In the genomic region with DNA sequence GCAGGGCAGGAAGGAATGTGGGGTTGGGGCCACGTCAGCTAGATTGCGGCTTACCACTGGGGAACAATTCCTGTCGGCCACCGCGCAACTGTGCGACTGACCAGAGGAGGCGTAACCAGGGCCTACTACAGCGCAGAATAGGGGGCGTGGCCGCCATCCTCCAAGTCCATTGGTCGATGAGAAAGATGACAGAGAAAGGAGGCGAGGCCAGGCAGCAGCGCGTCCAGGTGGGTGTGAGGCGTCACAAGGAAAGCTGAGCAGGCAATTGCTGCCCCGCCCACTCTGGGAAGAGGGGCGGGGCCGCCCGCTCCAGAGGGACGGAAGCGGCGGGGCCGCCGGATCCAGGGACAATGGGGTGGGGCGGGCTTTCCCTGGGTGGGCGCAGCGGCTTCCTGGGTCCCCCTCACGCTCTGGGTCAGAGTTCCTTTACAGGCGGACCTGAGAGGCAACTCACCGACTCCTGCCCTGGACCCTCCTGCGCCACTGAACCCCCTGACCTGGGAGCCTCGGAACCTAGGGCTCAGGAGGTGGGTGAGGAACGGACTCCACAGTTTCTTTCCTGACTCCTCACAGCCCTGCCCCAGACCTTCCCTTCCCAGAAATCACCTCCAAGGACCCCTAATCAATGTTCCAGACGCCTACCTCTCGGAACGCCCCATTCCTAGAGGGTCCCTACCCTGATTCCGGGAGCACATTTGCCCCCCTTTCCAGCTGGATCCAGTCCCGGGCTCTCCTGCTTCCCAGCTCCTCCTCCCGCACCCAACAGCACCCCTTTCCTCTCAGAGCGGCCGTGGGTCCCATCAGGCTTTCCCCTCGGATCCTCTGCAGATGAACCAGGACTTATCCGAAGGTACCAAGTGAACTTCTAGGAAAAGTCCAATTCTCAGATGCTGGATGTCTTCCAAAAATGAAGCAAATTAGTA, we compare ENCODE assay signal across 14 cellular contexts.
DNase-seq lines count a peak whose midpoint lies in the region; ATAC-seq, FAIRE-seq and TF ChIP-seq lines count a peak whose summit lies in the region.
"Had no signal": no experiment of that assay in that cellular context is flagged by ENCODE, and none has a peak within 500 bp of the region (broad histone marks: within the 10 kb centered on the region; RNA-seq: fewer than 3 reads in every experiment).

No MANE protein-coding gene starts in this region.

- CTCF ChIA-PET in HepG2 (lab: Yijun Ruan, JAX; ENCODE audit: low intra/inter-chr PET ratio, low total read pairs): no interaction called here
- CTCF ChIA-PET in WTC11 (lab: Charles Lee): no interaction called here
- CTCF ChIA-PET in PC-9 (lab: Charles Lee): no interaction called here

- H3K9me3 ChIP-seq in liver (ENCODE audit: control insufficient read depth in 4 of 4, low read length in 3 of 4) (peaks cover 1 to 13% (median 7%) of the 10 kb centered on the region in 4 donors), HepG2 (ENCODE audit: low read length) (peaks cover 89% of the 10 kb centered on the region), kidney (ENCODE audit: control insufficient read depth in 1 of 2, low read length in 2 of 2) (no peaks in the 10 kb centered on the region), prostate gland (no peaks in the 10 kb centered on the region), PC-9 (ENCODE audit: insufficient read depth, low read depth) (peaks cover under 1% of the 10 kb centered on the region)

- ATAC-seq in HepG2: no peak
- no peak for ATAC-seq in GM19395 (IDR thresholded peaks at IDR 0.05; ENCODE audit: unreplicated experiment)
- no peak for ATAC-seq in WTC11
- no peak for ATAC-seq in HG03378 (IDR thresholded peaks at IDR 0.05; ENCODE audit: unreplicated experiment)
- ATAC-seq: T-helper 17 cell had no signal

- H3K27me3 Mint-ChIP-seq in WTC11 (ENCODE audit: low read depth): peaks cover 3% of the 10 kb centered on the region; the same call in 1 of the 2 replicates
- H3K27me3 Mint-ChIP-seq: activated CD4-positive, alpha-beta T cell treated with anti-CD3 and anti-CD28 coated beads, Interleukin-2, amount 10 ng/mL, durations not matched to agents 7 days and 5 days; central memory CD8-positive, alpha-beta T cell; T-helper 17 cell had no signal

- in situ Hi-C loops in HepG2 (cut with HindIII; ENCODE audit: extremely low pct_ligation_motif_present, low pct_unique_long_range_greater_than_20kb): no loop called here

- TF ChIP-seq RAD21 in liver (IDR thresholded peaks at IDR 0.05) (no peak), HepG2 (CRISPR knock-in tag; IDR thresholded peaks at IDR 0.05) (no peak)

- no peak overlapping the region for H3K4me3 Mint-ChIP-seq in WTC11
- H3K4me3 Mint-ChIP-seq: activated CD4-positive, alpha-beta T cell treated with anti-CD3 and anti-CD28 coated beads, Interleukin-2, amount 10 ng/mL, durations not matched to agents 7 days and 5 days; central memory CD8-positive, alpha-beta T cell; T-helper 17 cell had no signal

- TF ChIP-seq CTCF in liver (IDR thresholded peaks at IDR 0.05; ENCODE audit: low read depth, low read length, missing input control) (no peak), HepG2 (CRISPR knock-in tag; IDR thresholded peaks at IDR 0.05) (no peak), kidney (IDR thresholded peaks at IDR 0.05; ENCODE audit: borderline replicate concordance, extremely low read depth, insufficient read depth) (no peak), prostate gland (IDR thresholded peaks at IDR 0.05) (no peak), WTC11 (IDR thresholded peaks at IDR 0.05) (no peak), PC-9 (conservative IDR thresholded peaks at IDR 0.05) (no peak)

- intact Hi-C loops in HepG2 (cut with micrococcal nuclease; ENCODE audit: unreplicated experiment): no loop called here
- intact Hi-C loops in kidney (cut with DNase I): no loop called here
- intact Hi-C loops in prostate gland (cut with DNase I): no loop called here
- intact Hi-C loops in PC-9 (cut with micrococcal nuclease; ENCODE audit: unreplicated experiment): no loop called here

- TF ChIP-seq POLR2A in HepG2 (IDR thresholded peaks at IDR 0.05; ENCODE audit: insufficient read depth in 1 of 2, low read depth in 2 of 2, low read length in 2 of 2): no peak
- TF ChIP-seq POLR2A in prostate gland (IDR thresholded peaks at IDR 0.05): no peak

- H3K9me3 Mint-ChIP-seq in WTC11: peaks cover 77% of the 10 kb centered on the region

- 5% methylated on average over 43 of the region's 43 CpGs for WGBS in liver
- 42% methylated on average over 29 of the region's 43 CpGs for WGBS in HepG2 (ENCODE audit: low lambda C conversion rate)
- 3% methylated on average over 36 of the region's 43 CpGs for WGBS in prostate gland

- H3K4me1 ChIP-seq in liver (ENCODE audit: control insufficient read depth in 4 of 4, insufficient read depth in 4 of 4, low read length in 3 of 4): no peaks in the 10 kb centered on the region
- H3K4me1 ChIP-seq in HepG2 (ENCODE audit: insufficient read depth, low read length): no peaks in the 10 kb centered on the region
- H3K4me1 ChIP-seq in kidney (ENCODE audit: control insufficient read depth in 1 of 2, insufficient read depth in 1 of 2, low read depth in 1 of 2, low read length in 2 of 2): no peaks in the 10 kb centered on the region
- H3K4me1 ChIP-seq in prostate gland (replicated peaks): no peaks in the 10 kb centered on the region
- H3K4me1 ChIP-seq in PC-9 (replicated peaks; ENCODE audit: insufficient read depth): no peaks in the 10 kb centered on the region

- H3K27ac ChIP-seq in liver (ENCODE audit: low read depth in 1 of 2, low read length in 2 of 2) (no peak overlapping the region), HepG2 (ENCODE audit: extremely low read length, insufficient read depth, low read length) (no peak overlapping the region), kidney (ENCODE audit: low read depth in 2 of 2, low read length in 2 of 2) (peak overlapping the region; percentile 86), prostate gland (no peak overlapping the region), PC-9 (no peak overlapping the region)

- no peaks in the 10 kb centered on the region for H3K79me2 ChIP-seq in HepG2 (ENCODE audit: insufficient read depth, low read length)
- no peaks in the 10 kb centered on the region for H3K79me2 ChIP-seq in PC-9 (ENCODE audit: low read depth)

- POLR2A ChIA-PET in HepG2 (lab: Yijun Ruan, JAX): no interaction called here
- POLR2A ChIA-PET in WTC11 (lab: Charles Lee): no interaction called here
- POLR2A ChIA-PET in PC-9 (lab: Charles Lee; ENCODE audit: unreplicated experiment): no interaction called here

- FAIRE-seq in HepG2 (lab: Jason Lieb, UNC): no peak
- FAIRE-seq in kidney (lab: Jason Lieb, UNC): no peak

- H2AFZ ChIP-seq in HepG2 (ENCODE audit: low read length): no peak overlapping the region
- no peak overlapping the region for H2AFZ ChIP-seq in PC-9

- no peaks in the 10 kb centered on the region for H3K36me3 ChIP-seq in liver (ENCODE audit: control insufficient read depth in 4 of 4, insufficient read depth in 3 of 4, low read depth in 1 of 4, low read length in 3 of 4)
- no peaks in the 10 kb centered on the region for H3K36me3 ChIP-seq in HepG2 (replicated peaks in 1 of 2; ENCODE audit: control insufficient read depth in 1 of 2, insufficient read depth in 2 of 2, low read length in 2 of 2)
- H3K36me3 ChIP-seq in kidney (ENCODE audit: control insufficient read depth in 1 of 2, insufficient read depth in 2 of 2, low read length in 2 of 2): no peaks in the 10 kb centered on the region
- no peaks in the 10 kb centered on the region for H3K36me3 ChIP-seq in prostate gland
- H3K36me3 ChIP-seq in PC-9 (ENCODE audit: low read depth): no peaks in the 10 kb centered on the region

- H3K36me3 Mint-ChIP-seq in WTC11: peaks cover 57% of the 10 kb centered on the region

- no peak for TF ChIP-seq EP300 in HepG2 (IDR thresholded peaks at IDR 0.05; ENCODE audit: low read depth in 2 of 2, low read length in 2 of 2)
- no peak for TF ChIP-seq EP300 in HepG2 (CRISPR knock-in tag; IDR thresholded peaks at IDR 0.05; ENCODE audit: borderline replicate concordance)

- H3K9ac ChIP-seq in liver (ENCODE audit: low read depth in 1 of 2, low read length in 2 of 2) (no peak overlapping the region), HepG2 (ENCODE audit: insufficient read depth, low read depth, low read length) (no peak overlapping the region), kidney (ENCODE audit: low read length in 2 of 2) (peak overlapping the region in 1 of 2 donors; percentile 53)

- no peaks in the 10 kb centered on the region for H3F3A ChIP-seq in PC-9 (ENCODE audit: insufficient read depth, low read depth)

- BruUV-seq in HepG2 (replicated peaks; lab: Mats Ljungman, UMichigan) (no TSS peak), PC-9 (replicated peaks; lab: Mats Ljungman, UMichigan) (no TSS peak)

- H4K20me1 ChIP-seq in HepG2 (ENCODE audit: insufficient read depth, low read length): no peaks in the 10 kb centered on the region
- no peaks in the 10 kb centered on the region for H4K20me1 ChIP-seq in PC-9 (ENCODE audit: insufficient read depth)

- H3K4me3 ChIP-seq in liver (ENCODE audit: low read depth in 1 of 3, low read length in 3 of 3) (peak overlapping the region in 2 of 3 donors; percentile 8 to 12), HepG2 (replicated peaks in 1 of 3; ENCODE audit: insufficient read depth in 1 of 3, low read depth in 2 of 3, low read length in 3 of 3) (no peak overlapping the region), kidney (ENCODE audit: low read length in 2 of 2) (peak overlapping the region; percentile 69 to 71), prostate gland (peak overlapping the region in 1 of 2 donors; percentile 10), PC-9 (no peak overlapping the region)

- no peaks in the 10 kb centered on the region; the same call in 1 of the 2 replicates for H3K9me2 ChIP-seq in PC-9 (ENCODE audit: insufficient read depth)

- no peaks in the 10 kb centered on the region for H3K4me1 Mint-ChIP-seq in WTC11
- H3K4me1 Mint-ChIP-seq: activated CD4-positive, alpha-beta T cell treated with anti-CD3 and anti-CD28 coated beads, Interleukin-2, amount 10 ng/mL, durations not matched to agents 7 days and 5 days; central memory CD8-positive, alpha-beta T cell; T-helper 17 cell had no signal

- H3K4me2 ChIP-seq in HepG2 (ENCODE audit: low read depth, low read length) (no peak overlapping the region), PC-9 (no peak overlapping the region)

- DNase-seq in HepG2 (ENCODE audit: low spot score) (no peak), kidney (peak; percentile 93), prostate gland (ENCODE audit: low spot score) (peak; percentile 53), WTC11 (ENCODE audit: low spot score) (no peak), PC-9 (no peak)
- DNase-seq: activated CD4-positive, alpha-beta T cell treated with anti-CD3 and anti-CD28 coated beads, Interleukin-2, amount 10 ng/mL, durations not matched to agents 7 days and 5 days; KBM-7; NCI-H2029 treated with DMSO at 0.1 percent for 48 hours; OCI-M1; T-helper 17 cell had no signal

- no peak overlapping the region for H3K27ac Mint-ChIP-seq in WTC11
- H3K27ac Mint-ChIP-seq: activated CD4-positive, alpha-beta T cell treated with anti-CD3 and anti-CD28 coated beads, Interleukin-2, amount 10 ng/mL, durations not matched to agents 7 days and 5 days; T-helper 17 cell had no signal

- H3K27me3 ChIP-seq in liver (ENCODE audit: control insufficient read depth in 4 of 4, insufficient read depth in 4 of 4, low read length in 3 of 4): no peaks in the 10 kb centered on the region
- no peaks in the 10 kb centered on the region for H3K27me3 ChIP-seq in HepG2 (ENCODE audit: control insufficient read depth in 1 of 2, insufficient read depth in 2 of 2, low read length in 2 of 2)
- H3K27me3 ChIP-seq in prostate gland (replicated peaks; ENCODE audit: insufficient read depth): no peaks in the 10 kb centered on the region
- no peaks in the 10 kb centered on the region for H3K27me3 ChIP-seq in PC-9 (ENCODE audit: insufficient read depth, low read depth)

Comparison
In these comparisons a context has a peak if more than half of its experiments do, and no peak if none do; other contexts are left out.
1. H3K4me3 ChIP-seq: peak in liver (2 of 3) and kidney (2 of 2); none in HepG2 (0 of 3) and PC-9 (single experiment).
2. H3K27ac ChIP-seq: peak in kidney (2 of 2); none in liver (0 of 2), HepG2 (single experiment), prostate gland (0 of 2) and PC-9 (single experiment).
3. DNase-seq: peak in kidney (single experiment) and prostate gland (single experiment); none in HepG2 (single experiment), WTC11 (single experiment) and PC-9 (0 of 2).